ENCODE assay signal across 8 cellular contexts in genomic region chr11:68206211-68206610, GRCh38. TPM values are rescaled to one million over a fixed set of nuclear protein-coding genes. Genes with fewer than 3 reads are reported as not detected.
A peak's percentile ranks its signal among the peaks of the same experiment; 100 is the strongest.
DNase-seq lines count a peak whose midpoint lies in the region; ATAC-seq, FAIRE-seq and TF ChIP-seq lines count a peak whose summit lies in the region.

No MANE protein-coding gene starts in this region.

- H3K9me2 ChIP-seq in neural cell (ENCODE audit: insufficient read depth, low read length), result no peaks in the 10 kb centered on the region

- H3K4me3 ChIP-seq in A549 (no peak overlapping the region), GM06990 (replicated peaks; ENCODE audit: low read depth, low read length) (no peak overlapping the region), fibroblast of lung (replicated peaks in 1 of 4; ENCODE audit: control extremely low read depth in 1 of 4, insufficient read depth in 1 of 4, low read depth in 3 of 4, low read length in 4 of 4) (no peak overlapping the region), neural cell (ENCODE audit: low read length) (peak overlapping the region; percentile 38)

- H3K79me2 ChIP-seq in fibroblast of lung (ENCODE audit: control insufficient read depth, insufficient read depth, low read length), result peaks cover 66% of the 10 kb centered on the region
- H3K79me2 ChIP-seq in neural cell (replicated peaks; ENCODE audit: insufficient read depth, low read length), result peaks cover 94% of the 10 kb centered on the region

- no peak overlapping the region for H3K4me2 ChIP-seq in A549
- H3K4me2 ChIP-seq in fibroblast of lung (ENCODE audit: extremely low read depth, insufficient read depth, low read length), result no peak overlapping the region
- H3K4me2 ChIP-seq in neural cell (ENCODE audit: low read length), result peak overlapping the region; percentile 30

- DNase-seq in A549 (ENCODE audit: low read depth in 1 of 2, low spot score in 1 of 2) (peak; percentile 60 to 73), GM06990 (ENCODE audit: extremely low read depth, insufficient read length) (peak; percentile 45), NCI-H146 treated with DMSO at 0.1 percent for 48 hours (lab: John Stamatoyannopoulos, UW; ENCODE audit: unreplicated experiment) (peak; percentile 36), SW480 (ENCODE audit: low spot score) (peak; percentile 75), fibroblast of lung (ENCODE audit: low read depth in 2 of 2) (peak; percentile 46 to 75), 8988T (no peak)
- DNase-seq in stimulated activated CD4-positive, alpha-beta T cell treated with anti-CD3 and anti-CD28 coated beads, Interleukin-15, amount 100 ng/mL, for 24 hours, result no peak

- TF ChIP-seq POLR2A in A549 (IDR thresholded peaks at IDR 0.05; ENCODE audit: low read length), result no peak

- H4K20me1 ChIP-seq in fibroblast of lung (ENCODE audit: control insufficient read depth, extremely low read depth, insufficient read depth, low read length) (peaks cover 9% of the 10 kb centered on the region), neural cell (ENCODE audit: insufficient read depth) (peaks cover 61% of the 10 kb centered on the region)

- FAIRE-seq in A549 (lab: Jason Lieb, UNC), result no peak

- TF ChIP-seq CTCF in A549 (IDR thresholded peaks at IDR 0.05) (peak; percentile 74), GM06990 (IDR thresholded peaks at IDR 0.05; ENCODE audit: insufficient read depth, low read length, poor library complexity, severe bottlenecking) (peak; percentile 84), fibroblast of lung (conservative IDR thresholded peaks at IDR 0.05 in 1 of 2, IDR thresholded peaks at IDR 0.05 in 1 of 2; ENCODE audit: low read depth in 1 of 2, low read length in 2 of 2) (peak; percentile 71 to 89), neural cell (IDR thresholded peaks at IDR 0.05; ENCODE audit: poor library complexity, severe bottlenecking) (peak; percentile 83)

- no peak for TF ChIP-seq EP300 in A549 (IDR thresholded peaks at IDR 0.05)
- TF ChIP-seq EP300 in neural cell (conservative IDR thresholded peaks at IDR 0.05; ENCODE audit: poor library complexity, severe bottlenecking), result no peak

- H3K4me1 ChIP-seq in A549, result peaks cover 22% of the 10 kb centered on the region
- H3K4me1 ChIP-seq in fibroblast of lung (ENCODE audit: control insufficient read depth, extremely low read depth, insufficient read depth, low read length), result peaks cover 3% of the 10 kb centered on the region

- H3K36me3 ChIP-seq in GM06990 (ENCODE audit: control insufficient read depth, insufficient read depth, low read length) (no peaks in the 10 kb centered on the region), fibroblast of lung (ENCODE audit: control insufficient read depth, insufficient read depth, low read length) (no peaks in the 10 kb centered on the region), neural cell (ENCODE audit: insufficient read depth, low read length) (no peaks in the 10 kb centered on the region)

- POLR2A ChIA-PET in A549 (lab: Yijun Ruan, JAX), result no interaction called here

- H3K27me3 ChIP-seq in GM06990 (replicated peaks; ENCODE audit: control insufficient read depth, insufficient read depth, low read length) (no peaks in the 10 kb centered on the region), fibroblast of lung (ENCODE audit: control insufficient read depth, insufficient read depth, low read length) (no peaks in the 10 kb centered on the region), neural cell (ENCODE audit: insufficient read depth, low read depth, low read length) (no peaks in the 10 kb centered on the region)

- peak; percentile 63 to 74 for TF ChIP-seq RAD21 in A549 (conservative IDR thresholded peaks at IDR 0.05 in 1 of 2, IDR thresholded peaks at IDR 0.05 in 1 of 2)
- TF ChIP-seq RAD21 in neural cell (conservative IDR thresholded peaks at IDR 0.05), result peak; percentile 63

- H3K9me3 ChIP-seq in A549 (no peaks in the 10 kb centered on the region), fibroblast of lung (ENCODE audit: control insufficient read depth, insufficient read depth, low read depth, low read length) (no peaks in the 10 kb centered on the region), neural cell (ENCODE audit: low read length) (no peaks in the 10 kb centered on the region)

- peaks cover 3% of the 10 kb centered on the region for H3F3A ChIP-seq in neural cell (ENCODE audit: insufficient read depth, low read length, poor library complexity, severe bottlenecking)

- no peak overlapping the region for H3K27ac ChIP-seq in A549
- H3K27ac ChIP-seq in fibroblast of lung (ENCODE audit: insufficient read depth, low read length), result no peak overlapping the region
- H3K27ac ChIP-seq in neural cell (ENCODE audit: low read length), result peak overlapping the region; percentile 65

- CTCF ChIA-PET in A549 (lab: Yijun Ruan, JAX), result interaction anchor here (0.5 to 9.1 kb wide), 18 partner anchors 9 to 216 kb away, joined by 3 to 88 read pairs (median 4); partner anchors contain the start of gene ALDH3B1

- H2AFZ ChIP-seq in fibroblast of lung (ENCODE audit: low read length), result no peak overlapping the region
- no peak overlapping the region for H2AFZ ChIP-seq in neural cell (ENCODE audit: low read depth, low read length)

- no peak overlapping the region for H3K9ac ChIP-seq in fibroblast of lung (ENCODE audit: insufficient read depth, low read length)
- H3K9ac ChIP-seq in neural cell (ENCODE audit: low read length), result peak overlapping the region; percentile 36

- 38% methylated on average over 5 of the region's 5 CpGs for WGBS in A549 (ENCODE audit: missing lambda C conversion rate)

- ATAC-seq in A549, result peak; percentile 65 to 74; a peak in 5 of 6 replicates

TF ChIP-seq in A549, 52 proteins besides CTCF, POLR2A, EP300 and RAD21:
- TF ChIP-seq SMC3 (IDR thresholded peaks at IDR 0.05), result peak; percentile 67
- no peak for TF ChIP-seq ZFP36 (IDR thresholded peaks at IDR 0.05; ENCODE audit: borderline replicate concordance, partially characterized antibody)

TF ChIP-seq in neural cell, 6 proteins besides CTCF, POLR2A, EP300 and RAD21:
- TF ChIP-seq TAF1 (IDR thresholded peaks at IDR 0.05; ENCODE audit: low read depth), result no peak
- peak; percentile 72 for TF ChIP-seq SMC3 (conservative IDR thresholded peaks at IDR 0.05; ENCODE audit: poor library complexity)

RNA-seq across cellular contexts. Expression of gene KMT5B, which starts 6.9 kb away (rescaled TPM):
- 25.6 and 27.1 TPM in 2 replicates for polyA plus RNA-seq in A549 (2011; rRNA removed)
- polyA plus RNA-seq in A549 (2012; cell fraction: cytosol; rRNA removed), result 6.2 and 6.8 TPM in 2 replicates
- 4.1 and 6.4 TPM in 2 replicates for polyA plus RNA-seq in A549 (2012; cell fraction: nucleus; rRNA removed)
- polyA plus RNA-seq in A549 (2017; fragmentation: RNase III; extraction: RNeasy Plus Mini Kit Qiagen cat#74134 plus additional on column Dnase treatment), result 15.2 to 17.9 TPM (median 17.4 TPM) in 3 replicates
- 14.2 and 14.8 TPM in 2 replicates for polyA minus RNA-seq in A549 (2011; rRNA and poly(A)+ RNA removed)
- 23.4 and 24.3 TPM in 2 replicates for total RNA-seq in fibroblast of lung
- 9.3 and 13.0 TPM in 2 replicates for polyA plus RNA-seq in fibroblast of lung
- polyA plus RNA-seq in fibroblast of lung (2012), result 14.8 and 19.5 TPM in 2 replicates
- polyA minus RNA-seq in fibroblast of lung (ENCODE audit: low replicate concordance), result 4.2 and 4.6 TPM in 2 replicates
- polyA plus RNA-seq in neural cell, result 96.8 and 107 TPM in 2 replicates
- polyA minus RNA-seq in neural cell, result 208 and 228 TPM in 2 replicates

Comparison
In these comparisons a context has a peak if more than half of its experiments do, and no peak if none do; other contexts are left out.
1. DNase-seq: peak in A549 (2 of 2), GM06990 (single experiment), NCI-H146 treated with DMSO at 0.1 percent for 48 hours (single experiment), SW480 (single experiment) and fibroblast of lung (2 of 2); none in 8988T (single experiment) and stimulated activated CD4-positive, alpha-beta T cell treated with anti-CD3 and anti-CD28 coated beads, Interleukin-15, amount 100 ng/mL, for 24 hours (single experiment).
2. Peak in every context shown above with its lines, with median percentiles within 50 percentile points of each other: CTCF ChIP-seq.